ENCODE assay signal across 1 cellular context in genomic region chr13:51557423-51557822, GRCh38.
TF ChIP-seq lines count a peak whose summit lies in the region.

No MANE protein-coding gene starts in this region.

TF ChIP-seq in HepG2, 621 proteins besides CTCF, POLR2A, EP300 and RAD21:
- TF ChIP-seq THRA (CRISPR knock-in tag; IDR thresholded peaks at IDR 0.05; ENCODE audit: borderline replicate concordance), result no peak
- TF ChIP-seq MZF1 (CRISPR knock-in tag; IDR thresholded peaks at IDR 0.05; ENCODE audit: borderline replicate concordance), result no peak
- no peak for TF ChIP-seq CHD4 (IDR thresholded peaks at IDR 0.05; ENCODE audit: borderline replicate concordance, low read length)
- TF ChIP-seq ZMAT3 (CRISPR knock-in tag; conservative IDR thresholded peaks at IDR 0.05), result no peak
- no peak for TF ChIP-seq SALL1 (CRISPR knock-in tag; IDR thresholded peaks at IDR 0.05)
- no peak for TF ChIP-seq PATZ1 (CRISPR knock-in tag; IDR thresholded peaks at IDR 0.05)
- no peak for TF ChIP-seq SRY (CRISPR knock-in tag; IDR thresholded peaks at IDR 0.05)
- no peak for TF ChIP-seq DNMT3B (CRISPR knock-in tag; conservative IDR thresholded peaks at IDR 0.05)
- no peak for TF ChIP-seq PITX1 (CRISPR knock-in tag; IDR thresholded peaks at IDR 0.05)
- TF ChIP-seq SALL2 (CRISPR knock-in tag; IDR thresholded peaks at IDR 0.05), result no peak
- TF ChIP-seq ZNF768 (CRISPR knock-in tag; IDR thresholded peaks at IDR 0.05), result no peak
- TF ChIP-seq TAF15 (IDR thresholded peaks at IDR 0.05; ENCODE audit: low read depth, low read length, poor library complexity, severe bottlenecking), result no peak
- no peak for TF ChIP-seq ARID2 (CRISPR knock-in tag; IDR thresholded peaks at IDR 0.05; ENCODE audit: borderline replicate concordance)
- no peak for TF ChIP-seq KLF11 (CRISPR knock-in tag; IDR thresholded peaks at IDR 0.05)
